ENCODE assay signal across 1 cellular context in the genomic region with DNA sequence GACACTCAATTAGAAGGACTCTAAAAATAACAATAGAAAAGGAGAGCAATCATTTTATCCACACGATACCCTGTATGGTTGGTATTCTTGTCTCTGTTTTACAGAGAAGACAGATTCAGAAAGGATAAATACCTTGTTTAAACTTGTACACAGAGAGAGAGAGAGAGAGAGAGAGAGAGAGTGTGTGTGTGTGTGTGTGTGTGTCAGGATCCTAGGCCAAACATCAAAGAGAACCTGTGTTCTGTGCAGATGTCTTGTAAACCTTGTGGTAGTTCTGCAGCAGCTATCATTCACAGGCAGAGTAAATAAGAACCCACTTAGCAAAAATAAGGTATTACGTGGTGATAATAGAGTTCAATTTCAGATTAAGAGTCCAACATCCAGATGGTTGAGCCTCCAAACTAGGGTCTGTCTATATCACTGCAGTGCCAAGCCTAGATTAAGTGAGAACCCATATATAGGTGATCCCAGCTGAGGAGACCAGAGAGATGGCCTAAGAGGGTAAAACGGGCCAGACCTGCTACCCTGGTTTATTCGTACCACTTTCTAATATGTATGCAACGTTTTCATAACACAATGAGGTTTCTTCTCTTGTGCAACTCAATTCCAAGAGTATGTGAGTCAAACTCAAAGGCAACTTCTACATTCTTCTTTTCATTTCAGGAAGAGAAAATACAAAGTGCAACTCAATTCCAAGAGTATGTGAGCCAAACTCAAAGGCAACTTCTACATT.
TF ChIP-seq lines count a peak whose summit lies in the region.

No MANE protein-coding gene starts in this region.

TF ChIP-seq in HepG2, 621 proteins besides CTCF, POLR2A, EP300 and RAD21 (continued from another document):
- TF ChIP-seq, protein P1, sequence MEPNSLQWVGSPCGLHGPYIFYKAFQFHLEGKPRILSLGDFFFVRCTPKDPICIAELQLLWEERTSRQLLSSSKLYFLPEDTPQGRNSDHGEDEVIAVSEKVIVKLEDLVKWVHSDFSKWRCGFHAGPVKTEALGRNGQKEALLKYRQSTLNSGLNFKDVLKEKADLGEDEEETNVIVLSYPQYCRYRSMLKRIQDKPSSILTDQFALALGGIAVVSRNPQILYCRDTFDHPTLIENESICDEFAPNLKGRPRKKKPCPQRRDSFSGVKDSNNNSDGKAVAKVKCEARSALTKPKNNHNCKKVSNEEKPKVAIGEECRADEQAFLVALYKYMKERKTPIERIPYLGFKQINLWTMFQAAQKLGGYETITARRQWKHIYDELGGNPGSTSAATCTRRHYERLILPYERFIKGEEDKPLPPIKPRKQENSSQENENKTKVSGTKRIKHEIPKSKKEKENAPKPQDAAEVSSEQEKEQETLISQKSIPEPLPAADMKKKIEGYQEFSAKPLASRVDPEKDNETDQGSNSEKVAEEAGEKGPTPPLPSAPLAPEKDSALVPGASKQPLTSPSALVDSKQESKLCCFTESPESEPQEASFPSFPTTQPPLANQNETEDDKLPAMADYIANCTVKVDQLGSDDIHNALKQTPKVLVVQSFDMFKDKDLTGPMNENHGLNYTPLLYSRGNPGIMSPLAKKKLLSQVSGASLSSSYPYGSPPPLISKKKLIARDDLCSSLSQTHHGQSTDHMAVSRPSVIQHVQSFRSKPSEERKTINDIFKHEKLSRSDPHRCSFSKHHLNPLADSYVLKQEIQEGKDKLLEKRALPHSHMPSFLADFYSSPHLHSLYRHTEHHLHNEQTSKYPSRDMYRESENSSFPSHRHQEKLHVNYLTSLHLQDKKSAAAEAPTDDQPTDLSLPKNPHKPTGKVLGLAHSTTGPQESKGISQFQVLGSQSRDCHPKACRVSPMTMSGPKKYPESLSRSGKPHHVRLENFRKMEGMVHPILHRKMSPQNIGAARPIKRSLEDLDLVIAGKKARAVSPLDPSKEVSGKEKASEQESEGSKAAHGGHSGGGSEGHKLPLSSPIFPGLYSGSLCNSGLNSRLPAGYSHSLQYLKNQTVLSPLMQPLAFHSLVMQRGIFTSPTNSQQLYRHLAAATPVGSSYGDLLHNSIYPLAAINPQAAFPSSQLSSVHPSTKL (CRISPR knock-in tag; IDR thresholded peaks at IDR 0.05): peak; percentile 27; the same call in 1 of the 2 replicates
